29 cellular contexts compared by ENCODE assay signal in genomic region chr17:29251184-29251583, GRCh38. TPM values are rescaled to one million over a fixed set of nuclear protein-coding genes. Genes with fewer than 3 reads are reported as not detected.
"Had no signal": no experiment of that assay in that cellular context is flagged by ENCODE, and none has a peak within 500 bp of the region (broad histone marks: within the 10 kb centered on the region; RNA-seq: fewer than 3 reads in every experiment).

No MANE protein-coding gene starts in this region.

- H3K27me3 ChIP-seq: heart right ventricle, right lobe of liver, stomach, transverse colon, vagina had no signal

- H3K36me3 ChIP-seq: right lobe of liver, transverse colon, vagina had no signal

- H3K4me3 ChIP-seq: heart right ventricle, mucosa of descending colon, right lobe of liver, stomach, transverse colon, vagina had no signal

- H3K27ac ChIP-seq: heart right ventricle, right lobe of liver, transverse colon, vagina had no signal

- H3K9me3 ChIP-seq: heart right ventricle, mucosa of descending colon, right lobe of liver, stomach, transverse colon, vagina had no signal

- DNase-seq: activated CD4-positive, alpha-beta T cell treated with anti-CD3 and anti-CD28 coated beads for 4 hours; activated CD4-positive, alpha-beta T cell treated with anti-CD3 and anti-CD28 coated beads, Interleukin-2, amount 50 U/mL, for 48 hours; activated CD4-positive, CD25-positive, alpha-beta regulatory T cell; activated CD8-positive, alpha-beta memory T cell treated with anti-CD3 and anti-CD28 coated beads, Interleukin-2, amount 50 U/mL, for 48 hours; activated naive CD4-positive, alpha-beta T cell; activated T-cell treated with anti-CD3 and anti-CD28 coated beads, Interleukin-2, amount 50 U/mL, for 4 hours; cerebellar nuclear complex; cortex of kidney; endodermal cell; heart right ventricle; islet precursor cell; left cardiac atrium; mesendoderm; mucosa of descending colon; naive B cell; occipital lobe; posterior cingulate gyrus; right lobe of liver; small intestine; stimulated activated CD4-positive, alpha-beta T cell treated with anti-CD3 and anti-CD28 coated beads, Interleukin-15, amount 100 ng/mL, for 24 hours; stomach; transverse colon had no signal

- ATAC-seq: activated T-cell treated with anti-CD3 and anti-CD28 coated beads, Interleukin-2, amount 50 U/mL, for 4 hours; heart right ventricle; left cardiac atrium; mucosa of descending colon; stimulated activated memory B cell treated with anti-CD40 and anti-IgM and Interleukin-4, amounts not matched to agents 10 μg/mL and 1 μg/mL and 100 μg/mL, for 72 hours had no signal

RNA-seq across cellular contexts. Expression of gene CRYBA1, which starts 4.5 kb away (rescaled TPM):
- total RNA-seq: activated CD8-positive, alpha-beta memory T cell treated with anti-CD3 and anti-CD28 coated beads for 36 hours; activated T-cell treated with anti-CD3 and anti-CD28 coated beads, Interleukin-2, amount 50 U/mL, for 4 hours; activated T-helper 2 cell treated with anti-CD3 and anti-CD28 coated beads, Interferon-gamma antibody, Interleukin-2, Interleukin-4, amounts not matched to agents 10 μg/mL and 5 μg/mL and 100 μg/mL, durations not matched to agents 14 hours and 24 hours and 36 hours; endodermal cell; heart right ventricle; left cardiac atrium; lower leg skin; mucosa of descending colon; occipital lobe; right lobe of liver; stomach; temporal lobe; transverse colon; vagina had no signal
- polyA plus RNA-seq: heart right ventricle, neural cell, small intestine, stomach had no signal
